8 cellular contexts compared by ENCODE assay signal in genomic region chr6:116253505-116254296, GRCh38. TPM values are rescaled to one million over a fixed set of nuclear protein-coding genes. Genes with fewer than 3 reads are reported as not detected.
DNase-seq lines count a peak whose midpoint lies in the region; ATAC-seq and TF ChIP-seq lines count a peak whose summit lies in the region.

Gene TSPYL4, minus strand, starts transcription at chr6:116254075. Its CDS starts 67 bp downstream, at chr6:116254008.

- H3K4me1 Mint-ChIP-seq in T-cell = peaks cover 8 to 34% (median 21%) of the 10 kb centered on the region in 3 donors

- H3K4me1 ChIP-seq in upper lobe of left lung = peaks cover 43 to 54% (median 45%) of the 10 kb centered on the region in 4 donors

- ATAC-seq in HG02884 (IDR thresholded peaks at IDR 0.05; ENCODE audit: unreplicated experiment) (peak; percentile 100), T-cell (replicated peaks in 1 of 4) (peak; percentile 96 to 98 (median 98)), left cardiac atrium (peak; percentile 99), upper lobe of left lung (ENCODE audit: low FRiP score in 2 of 2) (peak; percentile 98 to 99)

- TF ChIP-seq POLR2A in GM15510 (IDR thresholded peaks at IDR 0.05; ENCODE audit: borderline replicate concordance, extremely low read depth, insufficient read length) = peak; percentile 66
- TF ChIP-seq POLR2A in upper lobe of left lung (IDR thresholded peaks at IDR 0.05) = peak in 2 of 4 donors; percentile 77 to 87

- H3K27ac ChIP-seq in upper lobe of left lung = peak within 1 kb of the TSS; percentile 87 to 93 (median 92)

- H3K36me3 ChIP-seq in upper lobe of left lung = no peaks in the 10 kb centered on the region

- no peak within 1 kb of the TSS for H3K4me3 Mint-ChIP-seq in T-cell

- POLR2A ChIA-PET in T-cell (lab: Charles Lee) = interaction anchor here (0.5 to 3.7 kb wide), 13 partner anchors 8 to 37 kb away, joined by 3 to 75 read pairs (median 5); partner anchors contain the start of gene TSPYL1 (in 1 of the 2)

- TF ChIP-seq CTCF in upper lobe of left lung (IDR thresholded peaks at IDR 0.05) = peak in 1 of 6 experiments; percentile 7

- no peaks in the 10 kb centered on the region for H3K36me3 Mint-ChIP-seq in T-cell

- H3K9me3 Mint-ChIP-seq in T-cell = no peaks in the 10 kb centered on the region

- DNase-seq in NCI-H146 treated with DMSO at 0.1 percent for 48 hours (lab: John Stamatoyannopoulos, UW; ENCODE audit: unreplicated experiment) (peak; percentile 93), T-cell (peak; percentile 78 to 94 (median 90)), amniotic stem cell (lab: John Stamatoyannopoulos, UW) (peak; percentile 94), left cardiac atrium (peak; percentile 96), posterior cingulate gyrus (peak; percentile 87 to 99 (median 94)), upper lobe of left lung (peak; percentile 89 to 95)

- no peak for TF ChIP-seq EP300 in upper lobe of left lung (IDR thresholded peaks at IDR 0.05)

- intact Hi-C loops in left cardiac atrium (cut with DNase I) = no loop called here
- intact Hi-C loops in posterior cingulate gyrus (cut with DNase I) = loop anchor here (1.0 kb wide), 1 partner anchor 24 kb away; no protein-coding TSS in a partner anchor

- CTCF ChIA-PET in T-cell (lab: Charles Lee) = interaction anchor here (0.6 to 3.9 kb wide), 8 partner anchors 11 to 37 kb away, joined by 3 to 37 read pairs (median 5); partner anchors contain the start of gene TSPYL1 (in 1 of the 2)

- peak within 1 kb of the TSS; percentile 84 to 98 (median 92) for H3K4me3 ChIP-seq in upper lobe of left lung

- 0 to 1% methylated on average over 10 to 49 of the region's 53 CpGs for WGBS in upper lobe of left lung, 2 donors

- H3K27ac Mint-ChIP-seq in T-cell = no peak within 1 kb of the TSS

- H3K9me3 ChIP-seq in upper lobe of left lung = no peaks in the 10 kb centered on the region

- H3K27me3 Mint-ChIP-seq in T-cell = no peaks in the 10 kb centered on the region

- H3K27me3 ChIP-seq in upper lobe of left lung = no peaks in the 10 kb centered on the region

RNA-seq across cellular contexts. Expression of gene TSPYL4, which starts in this region (rescaled TPM):
- total RNA-seq in T-cell (10 to 100 TPM; 18.6 to 60.2 (median 22.4) TPM), left cardiac atrium (10 to 100 TPM; 28.0 to 35.0 TPM), upper lobe of left lung (10 to 100 TPM in 2 of 6 donors, 1 to 10 TPM in 4; 4.4 to 13.0 (median 9.4) TPM)

Comparison
In these comparisons a context has a peak if more than half of its experiments do, and no peak if none do; other contexts are left out.
1. Peak in every context shown above with its lines: DNase-seq, ATAC-seq, H3K4me3 ChIP-seq and H3K27ac ChIP-seq.